ENCODE assay signal across 8 cellular contexts in the genomic region with DNA sequence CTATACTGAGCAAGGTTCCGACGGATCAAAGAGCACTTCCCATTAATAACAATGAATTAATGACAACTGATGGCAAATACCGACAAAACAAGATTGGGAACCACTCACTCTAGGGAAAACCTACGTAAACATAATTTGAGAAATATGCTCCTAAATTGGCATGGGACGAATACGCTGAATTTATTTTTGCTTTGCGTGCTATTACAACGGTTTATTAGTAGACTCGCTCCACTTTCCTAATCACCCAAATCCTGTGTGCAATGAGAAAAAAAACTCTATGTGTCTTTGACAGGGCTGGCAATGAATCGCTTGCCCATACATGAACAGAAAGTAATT. TPM values are rescaled to one million over a fixed set of nuclear protein-coding genes. Genes with fewer than 3 reads are reported as not detected.
DNase-seq lines count a peak whose midpoint lies in the region; ATAC-seq and TF ChIP-seq lines count a peak whose summit lies in the region.

No MANE protein-coding gene starts in this region.

- H3K4me1 ChIP-seq in heart left ventricle, result peaks cover 0 to 36% (median 13%) of the 10 kb centered on the region in 12 donors
- H3K4me1 ChIP-seq in urinary bladder (ENCODE audit: insufficient read depth), result no peaks in the 10 kb centered on the region

- TF ChIP-seq POLR2A in heart left ventricle (IDR thresholded peaks at IDR 0.05), result no peak

- intact Hi-C loops in heart left ventricle (cut with DNase I) (loop anchor here in 4 of 10 donors (1.0 to 5.0 kb wide), 4 partner anchors 28 to 82 kb away; a partner anchor contains a TSS), Right ventricle myocardium superior (cut with DNase I) (no loop called here), left colon (cut with DNase I, micrococcal nuclease) (no loop called here)

- H3K36me3 ChIP-seq in heart left ventricle (peaks cover 0 to 16% (median 5%) of the 10 kb centered on the region in 9 donors), brain microvascular endothelial cell (replicated peaks) (no peaks in the 10 kb centered on the region), urinary bladder (ENCODE audit: insufficient read depth) (no peaks in the 10 kb centered on the region)

- H3K9me3 Mint-ChIP-seq in memory B cell, result no peaks in the 10 kb centered on the region

- WGBS in heart left ventricle, 4 donors, result 32 to 43% (median 36%) methylated on average over 10 of the region's 10 CpGs
- WGBS in urinary bladder, result 27% methylated on average over 10 of the region's 10 CpGs

- ATAC-seq in heart left ventricle (no peak), Right ventricle myocardium superior (ENCODE audit: poor library complexity) (no peak), memory B cell (ENCODE audit: low read depth) (no peak), left colon (no peak)

- H3K27me3 Mint-ChIP-seq in memory B cell, result no peaks in the 10 kb centered on the region

- H3K36me3 Mint-ChIP-seq in memory B cell, result peaks cover 15% of the 10 kb centered on the region

- H3K27me3 ChIP-seq in heart left ventricle, result no peaks in the 10 kb centered on the region
- no peaks in the 10 kb centered on the region for H3K27me3 ChIP-seq in brain microvascular endothelial cell (replicated peaks)

- DNase-seq in heart left ventricle, result no peak
- no peak for DNase-seq in Right ventricle myocardium superior
- DNase-seq in brain microvascular endothelial cell, result no peak
- DNase-seq in memory B cell (ENCODE audit: low spot score in 2 of 2), result no peak
- DNase-seq in ACHN, result no peak
- DNase-seq in NCI-H2107 (lab: John Stamatoyannopoulos, UW), result no peak
- DNase-seq in left colon, result no peak

- H3K27ac ChIP-seq in heart left ventricle (peak overlapping the region; percentile 39 to 94 (median 84)), brain microvascular endothelial cell (peak overlapping the region; percentile 59), urinary bladder (ENCODE audit: low read depth) (peak overlapping the region; percentile 42)

- peak overlapping the region; percentile 91 for H3K27ac Mint-ChIP-seq in memory B cell

- peaks cover 0 to 5% (median 0%) of the 10 kb centered on the region in 12 donors for H3K9me3 ChIP-seq in heart left ventricle

- peak overlapping the region; percentile 98 for H3K4me3 Mint-ChIP-seq in memory B cell

- H3K4me3 ChIP-seq in heart left ventricle (peak overlapping the region; percentile 75 to 98 (median 86)), brain microvascular endothelial cell (ENCODE audit: low read depth, low read length) (peak overlapping the region; percentile 93), urinary bladder (ENCODE audit: low read depth, low read length) (peak overlapping the region; percentile 68)

- in situ Hi-C loops in brain microvascular endothelial cell (cut with HindIII; ENCODE audit: low pct_ligation_motif_present, low sequenced_read_pairs), result no loop called here
- in situ Hi-C loops in ACHN (cut with HindIII; ENCODE audit: low pct_ligation_motif_present, low pct_unique_long_range_greater_than_20kb, low sequenced_read_pairs), result no loop called here

- H3K4me1 Mint-ChIP-seq in memory B cell, result peaks cover 23% of the 10 kb centered on the region

- TF ChIP-seq CTCF in heart left ventricle (IDR thresholded peaks at IDR 0.05) (no peak), brain microvascular endothelial cell (IDR thresholded peaks at IDR 0.05; ENCODE audit: low read depth, low read length, missing control alignments) (no peak)

RNA-seq across cellular contexts. Expression of a gene that starts 0.5 kb away (rescaled TPM):
- total RNA-seq in heart left ventricle (100 to 1,000 TPM in 7 of 9 donors, 10 to 100 TPM in 2; 74.8 to 128 (median 120) TPM), Right ventricle myocardium superior (107 TPM), urinary bladder (56.0 TPM), left colon (10 to 100 TPM; 17.9 to 22.4 TPM)
- polyA plus RNA-seq in heart left ventricle (10 to 100 TPM; 45.8 to 65.7 TPM), urinary bladder (37.2 TPM)

RNA-seq across cellular contexts. Expression of a gene that starts 27.7 kb away (rescaled TPM):
- total RNA-seq in heart left ventricle (10 to 100 TPM; 22.2 to 43.1 (median 34.1) TPM), Right ventricle myocardium superior (31.1 TPM), urinary bladder (60.8 TPM), left colon (10 to 100 TPM; 24.8 to 26.1 TPM)
- polyA plus RNA-seq in heart left ventricle (10 to 100 TPM in 1 of 2 donors, 1 to 10 TPM in 1; 9.9 to 60.7 TPM), urinary bladder (39.3 TPM)
